2 cellular contexts compared by ENCODE assay signal in genomic region chr19:11203194-11204075, GRCh38.
A peak's percentile ranks its signal among the peaks of the same experiment; 100 is the strongest.
TF ChIP-seq lines count a peak whose summit lies in the region.

No MANE protein-coding gene starts in this region.

TF ChIP-seq in SK-N-SH, 30 proteins besides CTCF, POLR2A, EP300 and RAD21:
- TF ChIP-seq FOSL2 (IDR thresholded peaks at IDR 0.05; ENCODE audit: borderline replicate concordance, low read depth) = peak; percentile 37; the same call in 1 of the 2 replicates
- TF ChIP-seq GATA2 (CRISPR knock-in tag; IDR thresholded peaks at IDR 0.05) = no peak
- TF ChIP-seq NRF1 (IDR thresholded peaks at IDR 0.05; ENCODE audit: low read depth, low read length) = no peak
- TF ChIP-seq MXI1 (IDR thresholded peaks at IDR 0.05; ENCODE audit: low read depth, low read length) = no peak
- TF ChIP-seq USF2 (IDR thresholded peaks at IDR 0.05; ENCODE audit: borderline replicate concordance, low read depth, low read length) = no peak
- no peak for TF ChIP-seq FOXM1 (IDR thresholded peaks at IDR 0.05; ENCODE audit: low read depth)
- peak; percentile 75; the same call in 1 of the 2 replicates for TF ChIP-seq USF1 (IDR thresholded peaks at IDR 0.05; ENCODE audit: borderline replicate concordance, low read depth)
- peak; percentile 87 for TF ChIP-seq SMC3 (IDR thresholded peaks at IDR 0.05; ENCODE audit: low read depth, low read length)
- TF ChIP-seq GABPA (IDR thresholded peaks at IDR 0.05; ENCODE audit: low read depth) = no peak
- TF ChIP-seq NFIC (IDR thresholded peaks at IDR 0.05; ENCODE audit: borderline replicate concordance) = peak; percentile 46; the same call in 1 of the 2 replicates
- TF ChIP-seq ZBTB33 (IDR thresholded peaks at IDR 0.05; ENCODE audit: borderline replicate concordance, low read depth) = no peak
- no peak for TF ChIP-seq TCF12 (IDR thresholded peaks at IDR 0.05)
- TF ChIP-seq SIN3A (IDR thresholded peaks at IDR 0.05; ENCODE audit: borderline replicate concordance, low read depth, low read length) = no peak
- TF ChIP-seq MAX (IDR thresholded peaks at IDR 0.05; ENCODE audit: low read depth) = peak; percentile 70
- TF ChIP-seq CHD2 (IDR thresholded peaks at IDR 0.05; ENCODE audit: low read length, partially characterized antibody) = no peak
- no peak for TF ChIP-seq REST (IDR thresholded peaks at IDR 0.05; ENCODE audit: low read depth, low read length)
- 0 out of 2 replicates have a peak, but pooled peaks have one; percentile 6 for TF ChIP-seq RXRA (IDR thresholded peaks at IDR 0.05; ENCODE audit: borderline replicate concordance, low read depth)
- TF ChIP-seq MEF2A (IDR thresholded peaks at IDR 0.05; ENCODE audit: borderline replicate concordance, low read depth) = peak; percentile 56; the same call in 1 of the 2 replicates

TF ChIP-seq in GM12878, 131 proteins besides CTCF, POLR2A, EP300 and RAD21:
- TF ChIP-seq SMC3 (IDR thresholded peaks at IDR 0.05; ENCODE audit: borderline replicate concordance, low read length) (peak; percentile 73; the same call in 1 of the 2 replicates), HSF1 (IDR thresholded peaks at IDR 0.05; ENCODE audit: low read depth, low read length) (no peak), YY1 (IDR thresholded peaks at IDR 0.05; ENCODE audit: low read depth, low read length) (peak; percentile 75)
